8 cellular contexts compared by ENCODE assay signal in the genomic region with DNA sequence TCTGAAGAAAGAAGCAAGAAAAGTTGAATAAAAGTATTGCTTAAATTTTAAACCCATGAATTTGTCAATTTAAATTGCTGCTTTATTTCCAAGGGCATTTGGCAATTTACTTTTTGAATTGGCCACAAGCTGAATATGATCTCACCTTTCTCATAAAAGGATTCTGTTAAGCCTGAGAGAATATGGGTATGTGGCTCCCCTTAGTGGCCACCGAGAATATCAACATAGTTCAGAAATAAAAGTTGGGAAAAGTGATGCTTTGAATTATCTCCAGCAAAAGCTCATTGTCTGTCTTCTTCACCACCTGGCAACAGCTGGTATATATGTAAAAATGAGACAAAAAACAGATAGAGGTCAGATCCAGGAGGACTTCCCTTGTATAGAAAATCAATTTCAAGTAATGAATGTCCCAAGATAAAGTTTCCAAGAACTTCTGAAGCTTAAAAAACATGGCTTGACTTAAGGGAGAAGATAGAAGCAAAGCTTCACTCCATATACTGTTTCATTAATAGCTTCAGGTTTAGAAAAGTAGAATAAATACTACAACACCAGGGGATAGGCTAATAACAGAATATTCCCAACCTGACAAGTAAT.
A peak's percentile ranks its signal among the peaks of the same experiment; 100 is the strongest.
DNase-seq lines count a peak whose midpoint lies in the region; ATAC-seq, FAIRE-seq and TF ChIP-seq lines count a peak whose summit lies in the region.

No MANE protein-coding gene starts in this region.

- TF ChIP-seq POLR2A in GM12892 (IDR thresholded peaks at IDR 0.05; ENCODE audit: low read depth, low read length): no peak

- H3K4me3 ChIP-seq in colonic mucosa: no peak overlapping the region

- ATAC-seq in HG02973 (IDR thresholded peaks at IDR 0.05; ENCODE audit: unreplicated experiment): peak; percentile 83

- no peaks in the 10 kb centered on the region for H3K36me3 ChIP-seq in colonic mucosa

- peak; percentile 58 for FAIRE-seq in GM12892 (lab: Jason Lieb, UNC)

- H3K9me3 ChIP-seq in colonic mucosa: no peaks in the 10 kb centered on the region

- no peaks in the 10 kb centered on the region for H3K27me3 ChIP-seq in colonic mucosa

- DNase-seq in AG08396 (ENCODE audit: low spot score) (peak; percentile 10), GM12892 (ENCODE audit: insufficient read length) (no peak), NCI-H82 (lab: John Stamatoyannopoulos, UW) (peak; percentile 67), colonic mucosa (peak; percentile 20), myocyte (ENCODE audit: low read depth) (peak; percentile 38), ureter (ENCODE audit: low spot score) (no peak)
- DNase-seq in central memory CD4-positive, alpha-beta T cell: no peak

- no peak overlapping the region for H3K9ac ChIP-seq in colonic mucosa (ENCODE audit: low read depth in 2 of 2, low read length in 2 of 2)

- intact Hi-C loops in colonic mucosa (cut with DNase I): loop anchor here (5.0 to 10.0 kb wide), 2 partner anchors 180 to 212 kb away; no protein-coding TSS in a partner anchor

- no peaks in the 10 kb centered on the region for H3K4me1 ChIP-seq in colonic mucosa

- H3K27ac ChIP-seq in colonic mucosa: no peak overlapping the region

- peak; percentile 44 for TF ChIP-seq CTCF in colonic mucosa (IDR thresholded peaks at IDR 0.05)

Comparison
In these comparisons a context has a peak if more than half of its experiments do, and no peak if none do; other contexts are left out.
1. DNase-seq: peak in AG08396 (single experiment), NCI-H82 (single experiment), colonic mucosa (single experiment) and myocyte (single experiment); none in GM12892 (single experiment), central memory CD4-positive, alpha-beta T cell (single experiment) and ureter (single experiment).